Comparison of ENCODE assay signal across 16 cellular contexts in genomic region chr11:47099213-47099917, GRCh38.
A peak's percentile ranks its signal among the peaks of the same experiment; 100 is the strongest.
DNase-seq lines count a peak whose midpoint lies in the region; ATAC-seq and TF ChIP-seq lines count a peak whose summit lies in the region.
"Had no signal": no experiment of that assay in that cellular context is flagged by ENCODE, and none has a peak within 500 bp of the region (broad histone marks: within the 10 kb centered on the region; RNA-seq: fewer than 3 reads in every experiment).

No MANE protein-coding gene starts in this region.

- TF ChIP-seq CTCF in MCF 10A (IDR thresholded peaks at IDR 0.05; ENCODE audit: unreplicated experiment) (no peak), breast epithelium (IDR thresholded peaks at IDR 0.05) (no peak), glutamatergic neuron (IDR thresholded peaks at IDR 0.05; ENCODE audit: partially characterized antibody, unreplicated experiment) (no peak), omental fat pad (IDR thresholded peaks at IDR 0.05) (no peak)

- intact Hi-C loops in MCF 10A (cut with micrococcal nuclease): no loop called here
- intact Hi-C loops in breast epithelium (cut with DNase I; ENCODE audit: low total_unique reads): no loop called here

- peak; percentile 4 for DNase-seq in MCF 10A (ENCODE audit: unreplicated experiment)
- no peak for DNase-seq in breast epithelium (ENCODE audit: low spot score in 2 of 2)
- DNase-seq in SJCRH30: peak; percentile 11 to 37
- DNase-seq in glutamatergic neuron: no peak
- DNase-seq in stimulated activated CD4-positive, alpha-beta T cell treated with anti-CD3 and anti-CD28 coated beads, Interleukin-4, amount 100 ng/mL, for 1 hour: no peak
- no peak for DNase-seq in omental fat pad (ENCODE audit: low spot score)
- DNase-seq: activated CD8-positive, alpha-beta memory T cell treated with anti-CD3 and anti-CD28 coated beads, Interleukin-2, amount 50 U/mL, for 48 hours; gastrocnemius medialis; MM.1S; NK-92 treated with Interleukin-12 subunit alpha and Interleukin-12 subunit beta, amount 100 ng/mL, for 24 hours; stimulated activated CD4-positive, alpha-beta T cell treated with anti-CD3 and anti-CD28 coated beads, Interleukin-12 subunit alpha, Interleukin-12 subunit beta, amount 100 ng/mL, for 4 hours; upper lobe of left lung; WERI-Rb-1 had no signal

- H3K4me3 Mint-ChIP-seq in MCF 10A (ENCODE audit: unreplicated experiment) (no peak overlapping the region), glutamatergic neuron (ENCODE audit: unreplicated experiment) (no peak overlapping the region)
- H3K4me3 Mint-ChIP-seq: natural killer cell treated with Interleukin-12 subunit alpha and Interleukin-12 subunit beta and Interleukin-15 and Interleukin-18, amount 100 ng/mL, for 72 hours had no signal

- ATAC-seq in HG03565 (IDR thresholded peaks at IDR 0.05; ENCODE audit: unreplicated experiment) (no peak), HG03159 (IDR thresholded peaks at IDR 0.05; ENCODE audit: unreplicated experiment) (no peak), omental fat pad (ENCODE audit: low FRiP score) (no peak)
- ATAC-seq: gastrocnemius medialis; natural killer cell treated with Interleukin-12 subunit alpha and Interleukin-12 subunit beta and Interleukin-15 and Interleukin-18, amount 100 ng/mL, for 72 hours had no signal

- H3K4me3 ChIP-seq in breast epithelium (no peak overlapping the region), SJCRH30 (no peak overlapping the region)
- H3K4me3 ChIP-seq: gastrocnemius medialis, upper lobe of left lung had no signal

- H3K27me3 ChIP-seq in breast epithelium (no peaks in the 10 kb centered on the region), SJCRH30 (no peaks in the 10 kb centered on the region)
- H3K27me3 ChIP-seq: gastrocnemius medialis, upper lobe of left lung had no signal

- no peaks in the 10 kb centered on the region for H3K36me3 ChIP-seq in breast epithelium
- H3K36me3 ChIP-seq in SJCRH30: no peaks in the 10 kb centered on the region
- H3K36me3 ChIP-seq: gastrocnemius medialis, upper lobe of left lung, WERI-Rb-1 had no signal

- H3K27ac Mint-ChIP-seq in MCF 10A (ENCODE audit: low read depth, unreplicated experiment) (no peak overlapping the region), glutamatergic neuron (ENCODE audit: unreplicated experiment) (peak overlapping the region; percentile 23)
- H3K27ac Mint-ChIP-seq: natural killer cell treated with Interleukin-12 subunit alpha and Interleukin-12 subunit beta and Interleukin-15 and Interleukin-18, amount 100 ng/mL, for 72 hours had no signal

- no peaks in the 10 kb centered on the region for H3K9me3 Mint-ChIP-seq in MCF 10A (ENCODE audit: unreplicated experiment)
- H3K9me3 Mint-ChIP-seq in glutamatergic neuron (ENCODE audit: unreplicated experiment): peaks cover 4% of the 10 kb centered on the region
- H3K9me3 Mint-ChIP-seq: natural killer cell treated with Interleukin-12 subunit alpha and Interleukin-12 subunit beta and Interleukin-15 and Interleukin-18, amount 100 ng/mL, for 72 hours had no signal

- no peaks in the 10 kb centered on the region for H3K36me3 Mint-ChIP-seq in MCF 10A (ENCODE audit: insufficient read depth, unreplicated experiment)
- peaks cover 8% of the 10 kb centered on the region for H3K36me3 Mint-ChIP-seq in glutamatergic neuron (ENCODE audit: unreplicated experiment)
- H3K36me3 Mint-ChIP-seq: natural killer cell treated with Interleukin-12 subunit alpha and Interleukin-12 subunit beta and Interleukin-15 and Interleukin-18, amount 100 ng/mL, for 72 hours had no signal

- TF ChIP-seq POLR2A in breast epithelium (IDR thresholded peaks at IDR 0.05): no peak

- POLR2A ChIA-PET in MCF 10A (lab: Yijun Ruan, JAX): no interaction called here

- CTCF ChIA-PET in MCF 10A (lab: Yijun Ruan, JAX): interaction anchor here (0.5 to 0.7 kb wide), 2 partner anchors 99 to 275 kb away, joined by 3 read pairs; no protein-coding TSS in a partner anchor

- no peak overlapping the region for H3K27ac ChIP-seq in breast epithelium
- H3K27ac ChIP-seq in SJCRH30: no peak overlapping the region
- H3K27ac ChIP-seq: gastrocnemius medialis, upper lobe of left lung had no signal

- H3K27me3 Mint-ChIP-seq in MCF 10A (ENCODE audit: insufficient read depth, unreplicated experiment): no peaks in the 10 kb centered on the region
- peaks cover 4% of the 10 kb centered on the region for H3K27me3 Mint-ChIP-seq in glutamatergic neuron (ENCODE audit: unreplicated experiment)
- H3K27me3 Mint-ChIP-seq: natural killer cell treated with Interleukin-12 subunit alpha and Interleukin-12 subunit beta and Interleukin-15 and Interleukin-18, amount 100 ng/mL, for 72 hours had no signal

- H3K9me3 ChIP-seq in breast epithelium (no peaks in the 10 kb centered on the region), SJCRH30 (replicated peaks) (no peaks in the 10 kb centered on the region)
- H3K9me3 ChIP-seq: gastrocnemius medialis, upper lobe of left lung had no signal

- BruUV-seq in MCF 10A (replicated peaks; lab: Mats Ljungman, UMichigan): no TSS peak

- H3K4me1 ChIP-seq in breast epithelium: no peaks in the 10 kb centered on the region
- H3K4me1 ChIP-seq in SJCRH30: peaks cover 19% of the 10 kb centered on the region
- H3K4me1 ChIP-seq: gastrocnemius medialis had no signal

- H3K4me1 Mint-ChIP-seq in MCF 10A (ENCODE audit: insufficient read depth, unreplicated experiment): peaks cover 10% of the 10 kb centered on the region
- peaks cover 28% of the 10 kb centered on the region for H3K4me1 Mint-ChIP-seq in glutamatergic neuron (ENCODE audit: low read depth, unreplicated experiment)

Comparison
In these comparisons a context has a peak if more than half of its experiments do, and no peak if none do; other contexts are left out.
1. DNase-seq: peak in MCF 10A (single experiment) and SJCRH30 (2 of 2); none in breast epithelium (0 of 2), glutamatergic neuron (single experiment), stimulated activated CD4-positive, alpha-beta T cell treated with anti-CD3 and anti-CD28 coated beads, Interleukin-4, amount 100 ng/mL, for 1 hour (single experiment) and omental fat pad (single experiment).